In the genomic region with DNA sequence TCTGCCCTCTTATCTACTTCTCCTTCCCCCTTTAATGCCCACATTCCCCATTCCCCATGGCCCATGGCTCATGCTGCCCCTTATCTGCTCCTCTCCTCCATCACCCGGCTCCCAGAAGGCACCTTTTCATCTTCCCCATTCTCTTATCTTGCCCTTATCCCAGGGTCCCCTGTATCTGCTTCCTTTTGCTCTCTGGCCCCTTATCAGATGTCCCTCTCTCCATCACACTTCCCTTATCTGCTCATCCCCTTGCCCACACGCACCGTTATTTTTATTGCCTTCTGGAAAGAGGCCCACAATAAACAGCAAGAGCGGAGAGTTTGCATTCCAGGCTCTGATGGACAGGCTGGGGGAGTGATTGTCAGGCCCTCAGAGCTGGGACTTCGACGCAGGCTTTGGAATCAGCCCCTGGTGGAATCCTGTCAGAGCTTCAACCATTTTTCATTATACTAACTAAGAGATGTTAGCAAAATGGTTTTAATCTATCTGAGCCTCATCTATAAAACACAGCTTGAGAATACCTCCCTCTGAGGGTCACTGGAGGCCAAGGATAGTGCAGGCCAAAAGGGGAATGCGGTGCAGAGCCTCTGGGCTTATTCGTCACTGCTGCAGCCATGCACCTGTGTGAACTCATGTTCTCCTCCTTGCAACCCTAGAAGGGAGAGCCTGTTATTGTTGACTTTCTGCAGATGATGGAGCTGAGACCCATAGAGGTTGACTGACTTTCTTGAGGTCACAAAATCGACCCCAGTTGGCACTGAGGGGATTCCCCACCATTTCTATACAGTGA, we compare ENCODE assay signal across 1 cellular context.
A peak's percentile ranks its signal among the peaks of the same experiment; 100 is the strongest.
TF ChIP-seq lines count a peak whose summit lies in the region.

No MANE protein-coding gene starts in this region.

TF ChIP-seq in K562, 482 proteins besides CTCF, POLR2A, EP300 and RAD21 (continued from another document and continues in another):
- TF ChIP-seq MAFK (IDR thresholded peaks at IDR 0.05; ENCODE audit: low read length) (no peak), THRAP3 (IDR thresholded peaks at IDR 0.05; ENCODE audit: borderline replicate concordance) (no peak), NONO (IDR thresholded peaks at IDR 0.05; ENCODE audit: low read depth in 2 of 2, low read length in 1 of 2) (no peak), FOXJ3 (CRISPR knock-in tag; IDR thresholded peaks at IDR 0.05) (no peak), NFATC3 (IDR thresholded peaks at IDR 0.05) (no peak), MXI1 (IDR thresholded peaks at IDR 0.05; ENCODE audit: low read depth, low read length) (no peak), HDAC2 (IDR thresholded peaks at IDR 0.05) (peak; percentile 83; the same call in 1 of the 2 replicates), ZNF133 (CRISPR knock-in tag; IDR thresholded peaks at IDR 0.05) (no peak), TOE1 (IDR thresholded peaks at IDR 0.05; ENCODE audit: borderline replicate concordance) (0 out of 2 replicates have a peak, but pooled peaks have one; percentile 24), TOE1 (CRISPR knock-in tag; IDR thresholded peaks at IDR 0.05; ENCODE audit: borderline replicate concordance, low read depth) (no peak), KAT7 (CRISPR knock-in tag; IDR thresholded peaks at IDR 0.05; ENCODE audit: borderline replicate concordance) (no peak), HEY1 (CRISPR knock-in tag; IDR thresholded peaks at IDR 0.05; ENCODE audit: borderline replicate concordance) (peak; percentile 73; the same call in 1 of the 2 replicates), SREBF2 (CRISPR knock-in tag; IDR thresholded peaks at IDR 0.05) (no peak), CXXC5 (CRISPR knock-in tag; IDR thresholded peaks at IDR 0.05) (peak; percentile 55; the same call in 1 of the 2 replicates), SPI1 (IDR thresholded peaks at IDR 0.05; ENCODE audit: borderline replicate concordance, low read depth, low read length) (peak; percentile 3; the same call in 1 of the 2 replicates), ZNF217 (CRISPR knock-in tag; IDR thresholded peaks at IDR 0.05) (no peak), ZNF175 (CRISPR knock-in tag; IDR thresholded peaks at IDR 0.05; ENCODE audit: low read depth) (no peak), ZBED1 (IDR thresholded peaks at IDR 0.05) (no peak), NFIC (IDR thresholded peaks at IDR 0.05) (peak; percentile 58), ZNF77 (CRISPR knock-in tag; IDR thresholded peaks at IDR 0.05) (no peak), E2F3 (CRISPR knock-in tag; IDR thresholded peaks at IDR 0.05) (no peak), CBFA2T2 (conservative IDR thresholded peaks at IDR 0.05) (peak; percentile 73), KLF16 (IDR thresholded peaks at IDR 0.05) (0 out of 2 replicates have a peak, but pooled peaks have one; percentile 37), TCF7L2 (IDR thresholded peaks at IDR 0.05; ENCODE audit: low read depth, low read length) (no peak), TAF1 (IDR thresholded peaks at IDR 0.05; ENCODE audit: control insufficient read depth, extremely low read depth, insufficient read depth, low read length, severe bottlenecking) (no peak), EP400 (IDR thresholded peaks at IDR 0.05) (no peak), ZNF408 (CRISPR knock-in tag; IDR thresholded peaks at IDR 0.05; ENCODE audit: low read depth) (no peak), MCM7 (IDR thresholded peaks at IDR 0.05) (no peak), TBP (optimal IDR thresholded peaks at IDR 0.05; ENCODE audit: low read depth, low read length) (no peak), POLR2B (IDR thresholded peaks at IDR 0.05; ENCODE audit: low read depth, partially characterized antibody) (no peak), NBN (IDR thresholded peaks at IDR 0.05; ENCODE audit: low read depth) (no peak), NR3C1 (CRISPR knock-in tag; IDR thresholded peaks at IDR 0.05) (no peak), ZNF23 (CRISPR knock-in tag; IDR thresholded peaks at IDR 0.05) (no peak), MTA1 (IDR thresholded peaks at IDR 0.05; ENCODE audit: borderline replicate concordance) (peak; percentile 88), GTF2F1 (IDR thresholded peaks at IDR 0.05; ENCODE audit: low read depth, low read length) (no peak), CHD1 (IDR thresholded peaks at IDR 0.05; ENCODE audit: low read length) (no peak), GATA2 (CRISPR knock-in tag; IDR thresholded peaks at IDR 0.05) (0 out of 2 replicates have a peak, but pooled peaks have one; percentile 7), ZNF124 (CRISPR knock-in tag; IDR thresholded peaks at IDR 0.05) (no peak), ZZZ3 (IDR thresholded peaks at IDR 0.05) (no peak), CBFB (CRISPR knock-in tag; IDR thresholded peaks at IDR 0.05) (no peak), NELFE (IDR thresholded peaks at IDR 0.05; ENCODE audit: insufficient read depth, insufficient read length) (no peak), NR1H2 (CRISPR knock-in tag; IDR thresholded peaks at IDR 0.05) (no peak), RBM14 (IDR thresholded peaks at IDR 0.05; ENCODE audit: borderline replicate concordance, insufficient read depth, low read depth, low read length) (no peak), LCOR (CRISPR knock-in tag; IDR thresholded peaks at IDR 0.05) (no peak), KAT8 (IDR thresholded peaks at IDR 0.05; ENCODE audit: low read depth) (no peak)
- TF ChIP-seq, protein P1, sequence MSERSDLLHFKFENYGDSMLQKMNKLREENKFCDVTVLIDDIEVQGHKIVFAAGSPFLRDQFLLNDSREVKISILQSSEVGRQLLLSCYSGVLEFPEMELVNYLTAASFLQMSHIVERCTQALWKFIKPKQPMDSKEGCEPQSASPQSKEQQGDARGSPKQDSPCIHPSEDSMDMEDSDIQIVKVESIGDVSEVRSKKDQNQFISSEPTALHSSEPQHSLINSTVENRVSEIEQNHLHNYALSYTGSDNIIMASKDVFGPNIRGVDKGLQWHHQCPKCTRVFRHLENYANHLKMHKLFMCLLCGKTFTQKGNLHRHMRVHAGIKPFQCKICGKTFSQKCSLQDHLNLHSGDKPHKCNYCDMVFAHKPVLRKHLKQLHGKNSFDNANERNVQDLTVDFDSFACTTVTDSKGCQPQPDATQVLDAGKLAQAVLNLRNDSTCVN (CRISPR knock-in tag; IDR thresholded peaks at IDR 0.05) = 0 out of 2 replicates have a peak, but pooled peaks have one; percentile 32
- TF ChIP-seq, protein P2, sequence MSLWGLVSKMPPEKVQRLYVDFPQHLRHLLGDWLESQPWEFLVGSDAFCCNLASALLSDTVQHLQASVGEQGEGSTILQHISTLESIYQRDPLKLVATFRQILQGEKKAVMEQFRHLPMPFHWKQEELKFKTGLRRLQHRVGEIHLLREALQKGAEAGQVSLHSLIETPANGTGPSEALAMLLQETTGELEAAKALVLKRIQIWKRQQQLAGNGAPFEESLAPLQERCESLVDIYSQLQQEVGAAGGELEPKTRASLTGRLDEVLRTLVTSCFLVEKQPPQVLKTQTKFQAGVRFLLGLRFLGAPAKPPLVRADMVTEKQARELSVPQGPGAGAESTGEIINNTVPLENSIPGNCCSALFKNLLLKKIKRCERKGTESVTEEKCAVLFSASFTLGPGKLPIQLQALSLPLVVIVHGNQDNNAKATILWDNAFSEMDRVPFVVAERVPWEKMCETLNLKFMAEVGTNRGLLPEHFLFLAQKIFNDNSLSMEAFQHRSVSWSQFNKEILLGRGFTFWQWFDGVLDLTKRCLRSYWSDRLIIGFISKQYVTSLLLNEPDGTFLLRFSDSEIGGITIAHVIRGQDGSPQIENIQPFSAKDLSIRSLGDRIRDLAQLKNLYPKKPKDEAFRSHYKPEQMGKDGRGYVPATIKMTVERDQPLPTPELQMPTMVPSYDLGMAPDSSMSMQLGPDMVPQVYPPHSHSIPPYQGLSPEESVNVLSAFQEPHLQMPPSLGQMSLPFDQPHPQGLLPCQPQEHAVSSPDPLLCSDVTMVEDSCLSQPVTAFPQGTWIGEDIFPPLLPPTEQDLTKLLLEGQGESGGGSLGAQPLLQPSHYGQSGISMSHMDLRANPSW (CRISPR knock-in tag; IDR thresholded peaks at IDR 0.05) = no peak
- TF ChIP-seq, protein P3, sequence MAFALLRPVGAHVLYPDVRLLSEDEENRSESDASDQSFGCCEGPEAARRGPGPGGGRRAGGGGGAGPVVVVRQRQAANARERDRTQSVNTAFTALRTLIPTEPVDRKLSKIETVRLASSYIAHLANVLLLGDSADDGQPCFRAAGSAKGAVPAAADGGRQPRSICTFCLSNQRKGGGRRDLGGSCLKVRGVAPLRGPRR (CRISPR knock-in tag; IDR thresholded peaks at IDR 0.05) = no peak
- TF ChIP-seq, protein P4, sequence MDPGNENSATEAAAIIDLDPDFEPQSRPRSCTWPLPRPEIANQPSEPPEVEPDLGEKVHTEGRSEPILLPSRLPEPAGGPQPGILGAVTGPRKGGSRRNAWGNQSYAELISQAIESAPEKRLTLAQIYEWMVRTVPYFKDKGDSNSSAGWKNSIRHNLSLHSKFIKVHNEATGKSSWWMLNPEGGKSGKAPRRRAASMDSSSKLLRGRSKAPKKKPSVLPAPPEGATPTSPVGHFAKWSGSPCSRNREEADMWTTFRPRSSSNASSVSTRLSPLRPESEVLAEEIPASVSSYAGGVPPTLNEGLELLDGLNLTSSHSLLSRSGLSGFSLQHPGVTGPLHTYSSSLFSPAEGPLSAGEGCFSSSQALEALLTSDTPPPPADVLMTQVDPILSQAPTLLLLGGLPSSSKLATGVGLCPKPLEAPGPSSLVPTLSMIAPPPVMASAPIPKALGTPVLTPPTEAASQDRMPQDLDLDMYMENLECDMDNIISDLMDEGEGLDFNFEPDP (CRISPR knock-in tag; IDR thresholded peaks at IDR 0.05) = no peak
- TF ChIP-seq, protein P5, sequence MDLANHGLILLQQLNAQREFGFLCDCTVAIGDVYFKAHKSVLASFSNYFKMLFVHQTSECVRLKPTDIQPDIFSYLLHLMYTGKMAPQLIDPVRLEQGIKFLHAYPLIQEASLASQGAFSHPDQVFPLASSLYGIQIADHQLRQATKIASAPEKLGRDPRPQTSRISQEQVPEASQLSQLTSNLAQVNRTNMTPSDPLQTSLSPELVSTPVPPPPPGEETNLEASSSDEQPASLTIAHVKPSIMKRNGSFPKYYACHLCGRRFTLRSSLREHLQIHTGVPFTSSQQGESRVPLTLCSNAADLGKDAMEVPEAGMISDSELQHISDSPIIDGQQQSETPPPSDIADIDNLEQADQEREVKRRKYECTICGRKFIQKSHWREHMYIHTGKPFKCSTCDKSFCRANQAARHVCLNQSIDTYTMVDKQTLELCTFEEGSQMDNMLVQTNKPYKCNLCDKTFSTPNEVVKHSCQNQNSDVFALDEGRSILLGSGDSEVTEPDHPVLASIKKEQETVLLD (IDR thresholded peaks at IDR 0.05) = peak; percentile 68; the same call in 1 of the 2 replicates
- TF ChIP-seq, protein P6, sequence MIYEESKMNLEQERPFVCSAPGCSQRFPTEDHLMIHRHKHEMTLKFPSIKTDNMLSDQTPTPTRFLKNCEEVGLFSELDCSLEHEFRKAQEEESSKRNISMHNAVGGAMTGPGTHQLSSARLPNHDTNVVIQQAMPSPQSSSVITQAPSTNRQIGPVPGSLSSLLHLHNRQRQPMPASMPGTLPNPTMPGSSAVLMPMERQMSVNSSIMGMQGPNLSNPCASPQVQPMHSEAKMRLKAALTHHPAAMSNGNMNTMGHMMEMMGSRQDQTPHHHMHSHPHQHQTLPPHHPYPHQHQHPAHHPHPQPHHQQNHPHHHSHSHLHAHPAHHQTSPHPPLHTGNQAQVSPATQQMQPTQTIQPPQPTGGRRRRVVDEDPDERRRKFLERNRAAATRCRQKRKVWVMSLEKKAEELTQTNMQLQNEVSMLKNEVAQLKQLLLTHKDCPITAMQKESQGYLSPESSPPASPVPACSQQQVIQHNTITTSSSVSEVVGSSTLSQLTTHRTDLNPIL (CRISPR knock-in tag; IDR thresholded peaks at IDR 0.05) = no peak
- TF ChIP-seq, protein P7, sequence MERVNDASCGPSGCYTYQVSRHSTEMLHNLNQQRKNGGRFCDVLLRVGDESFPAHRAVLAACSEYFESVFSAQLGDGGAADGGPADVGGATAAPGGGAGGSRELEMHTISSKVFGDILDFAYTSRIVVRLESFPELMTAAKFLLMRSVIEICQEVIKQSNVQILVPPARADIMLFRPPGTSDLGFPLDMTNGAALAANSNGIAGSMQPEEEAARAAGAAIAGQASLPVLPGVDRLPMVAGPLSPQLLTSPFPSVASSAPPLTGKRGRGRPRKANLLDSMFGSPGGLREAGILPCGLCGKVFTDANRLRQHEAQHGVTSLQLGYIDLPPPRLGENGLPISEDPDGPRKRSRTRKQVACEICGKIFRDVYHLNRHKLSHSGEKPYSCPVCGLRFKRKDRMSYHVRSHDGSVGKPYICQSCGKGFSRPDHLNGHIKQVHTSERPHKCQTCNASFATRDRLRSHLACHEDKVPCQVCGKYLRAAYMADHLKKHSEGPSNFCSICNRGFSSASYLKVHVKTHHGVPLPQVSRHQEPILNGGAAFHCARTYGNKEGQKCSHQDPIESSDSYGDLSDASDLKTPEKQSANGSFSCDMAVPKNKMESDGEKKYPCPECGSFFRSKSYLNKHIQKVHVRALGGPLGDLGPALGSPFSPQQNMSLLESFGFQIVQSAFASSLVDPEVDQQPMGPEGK (CRISPR knock-in tag; IDR thresholded peaks at IDR 0.05; ENCODE audit: borderline replicate concordance) = no peak
- TF ChIP-seq, protein P8, sequence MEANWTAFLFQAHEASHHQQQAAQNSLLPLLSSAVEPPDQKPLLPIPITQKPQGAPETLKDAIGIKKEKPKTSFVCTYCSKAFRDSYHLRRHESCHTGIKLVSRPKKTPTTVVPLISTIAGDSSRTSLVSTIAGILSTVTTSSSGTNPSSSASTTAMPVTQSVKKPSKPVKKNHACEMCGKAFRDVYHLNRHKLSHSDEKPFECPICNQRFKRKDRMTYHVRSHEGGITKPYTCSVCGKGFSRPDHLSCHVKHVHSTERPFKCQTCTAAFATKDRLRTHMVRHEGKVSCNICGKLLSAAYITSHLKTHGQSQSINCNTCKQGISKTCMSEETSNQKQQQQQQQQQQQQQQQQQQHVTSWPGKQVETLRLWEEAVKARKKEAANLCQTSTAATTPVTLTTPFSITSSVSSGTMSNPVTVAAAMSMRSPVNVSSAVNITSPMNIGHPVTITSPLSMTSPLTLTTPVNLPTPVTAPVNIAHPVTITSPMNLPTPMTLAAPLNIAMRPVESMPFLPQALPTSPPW (CRISPR knock-in tag; IDR thresholded peaks at IDR 0.05) = peak; percentile 23; the same call in 1 of the 2 replicates
- TF ChIP-seq, protein P9, sequence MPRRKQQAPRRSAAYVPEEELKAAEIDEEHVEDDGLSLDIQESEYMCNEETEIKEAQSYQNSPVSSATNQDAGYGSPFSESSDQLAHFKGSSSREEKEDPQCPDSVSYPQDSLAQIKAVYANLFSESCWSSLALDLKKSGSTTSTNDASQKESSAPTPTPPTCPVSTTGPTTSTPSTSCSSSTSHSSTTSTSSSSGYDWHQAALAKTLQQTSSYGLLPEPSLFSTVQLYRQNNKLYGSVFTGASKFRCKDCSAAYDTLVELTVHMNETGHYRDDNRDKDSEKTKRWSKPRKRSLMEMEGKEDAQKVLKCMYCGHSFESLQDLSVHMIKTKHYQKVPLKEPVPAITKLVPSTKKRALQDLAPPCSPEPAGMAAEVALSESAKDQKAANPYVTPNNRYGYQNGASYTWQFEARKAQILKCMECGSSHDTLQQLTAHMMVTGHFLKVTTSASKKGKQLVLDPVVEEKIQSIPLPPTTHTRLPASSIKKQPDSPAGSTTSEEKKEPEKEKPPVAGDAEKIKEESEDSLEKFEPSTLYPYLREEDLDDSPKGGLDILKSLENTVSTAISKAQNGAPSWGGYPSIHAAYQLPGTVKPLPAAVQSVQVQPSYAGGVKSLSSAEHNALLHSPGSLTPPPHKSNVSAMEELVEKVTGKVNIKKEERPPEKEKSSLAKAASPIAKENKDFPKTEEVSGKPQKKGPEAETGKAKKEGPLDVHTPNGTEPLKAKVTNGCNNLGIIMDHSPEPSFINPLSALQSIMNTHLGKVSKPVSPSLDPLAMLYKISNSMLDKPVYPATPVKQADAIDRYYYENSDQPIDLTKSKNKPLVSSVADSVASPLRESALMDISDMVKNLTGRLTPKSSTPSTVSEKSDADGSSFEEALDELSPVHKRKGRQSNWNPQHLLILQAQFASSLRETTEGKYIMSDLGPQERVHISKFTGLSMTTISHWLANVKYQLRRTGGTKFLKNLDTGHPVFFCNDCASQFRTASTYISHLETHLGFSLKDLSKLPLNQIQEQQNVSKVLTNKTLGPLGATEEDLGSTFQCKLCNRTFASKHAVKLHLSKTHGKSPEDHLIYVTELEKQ (CRISPR knock-in tag; IDR thresholded peaks at IDR 0.05) = no peak
